8 cellular contexts compared by ENCODE assay signal in genomic region chr3:49120438-49121135, GRCh38. TPM values are rescaled to one million over a fixed set of nuclear protein-coding genes. Genes with fewer than 3 reads are reported as not detected.
DNase-seq lines count a peak whose midpoint lies in the region; ATAC-seq, FAIRE-seq and TF ChIP-seq lines count a peak whose summit lies in the region.

USP19 (minus strand) TSS chr3:49120823; CDS start chr3:49119145, 1,678 bp downstream.

- H3K4me1 ChIP-seq in HepG2 (ENCODE audit: insufficient read depth, low read length) = peaks cover 19% of the 10 kb centered on the region

- POLR2A ChIA-PET in HepG2 (lab: Yijun Ruan, JAX) = interaction anchor here (0.9 to 4.3 kb wide), 15 partner anchors 9 to 681 kb away, joined by 3 to 110 read pairs (median 6); partner anchors contain the start of genes CCDC51, GPX1, IMPDH2 and LAMB2

- peak within 1 kb of the TSS; percentile 96 for H3K4me2 ChIP-seq in HepG2 (ENCODE audit: low read depth, low read length)

- TF ChIP-seq RAD21 in HepG2 (CRISPR knock-in tag; IDR thresholded peaks at IDR 0.05) = peak; percentile 68

- intact Hi-C loops in HepG2 (cut with micrococcal nuclease; ENCODE audit: unreplicated experiment) = loop anchor here (2.0 kb wide), 1 partner anchor 16 kb away; the partner anchor contains the start of gene QARS1

- ATAC-seq in GM19025 (IDR thresholded peaks at IDR 0.05; ENCODE audit: low read depth, unreplicated experiment) (peak; percentile 81), HG03378 (IDR thresholded peaks at IDR 0.05; ENCODE audit: unreplicated experiment) (peak; percentile 63), HepG2 (peak; percentile 93)

- peak within 1 kb of the TSS; percentile 76 to 100 (median 95) for H3K4me3 ChIP-seq in HepG2 (replicated peaks in 1 of 3; ENCODE audit: insufficient read depth in 1 of 3, low read depth in 2 of 3, low read length in 3 of 3)

- H3K27ac ChIP-seq in HepG2 (ENCODE audit: extremely low read length, insufficient read depth, low read length) = peak within 1 kb of the TSS; percentile 84

- FAIRE-seq in HepG2 (lab: Jason Lieb, UNC) = peak; percentile 8

- peaks cover 33 to 52% of the 10 kb centered on the region in 2 experiments for H3K36me3 ChIP-seq in HepG2 (replicated peaks in 1 of 2; ENCODE audit: control insufficient read depth in 1 of 2, insufficient read depth in 2 of 2, low read length in 2 of 2)

- in situ Hi-C loops in HepG2 (cut with HindIII; ENCODE audit: extremely low pct_ligation_motif_present, low pct_unique_long_range_greater_than_20kb) = no loop called here

- H3K27me3 ChIP-seq in HepG2 (ENCODE audit: control insufficient read depth in 1 of 2, insufficient read depth in 2 of 2, low read length in 2 of 2) = no peaks in the 10 kb centered on the region; a peak in 1 of 5 replicates

- H3K79me2 ChIP-seq in HepG2 (ENCODE audit: insufficient read depth, low read length) = peaks cover 14% of the 10 kb centered on the region

- no peaks in the 10 kb centered on the region for H3K9me3 ChIP-seq in HepG2 (ENCODE audit: low read length)

- 0 out of 4 replicates have a peak, but pooled peaks of 1 of the 2 experiments have one; percentile 11 for TF ChIP-seq EP300 in HepG2 (IDR thresholded peaks at IDR 0.05; ENCODE audit: low read depth in 2 of 2, low read length in 2 of 2)
- TF ChIP-seq EP300 in HepG2 (CRISPR knock-in tag; IDR thresholded peaks at IDR 0.05; ENCODE audit: borderline replicate concordance) = no peak

- H4K20me1 ChIP-seq in HepG2 (ENCODE audit: insufficient read depth, low read length) = no peaks in the 10 kb centered on the region

- TF ChIP-seq CTCF in HepG2 (CRISPR knock-in tag; IDR thresholded peaks at IDR 0.05) = peak; percentile 12; the same call in 1 of the 2 replicates

- CTCF ChIA-PET in HepG2 (lab: Yijun Ruan, JAX; ENCODE audit: low intra/inter-chr PET ratio, low total read pairs) = no interaction called here

- no peak within 1 kb of the TSS for H2AFZ ChIP-seq in HepG2 (ENCODE audit: low read length)

- 3% methylated on average over 7 of the region's 70 CpGs for WGBS in HepG2 (ENCODE audit: low lambda C conversion rate)

- TF ChIP-seq POLR2A in HepG2 (IDR thresholded peaks at IDR 0.05; ENCODE audit: insufficient read depth in 1 of 2, low read depth in 2 of 2, low read length in 2 of 2) = peak in 1 of 2 experiments; percentile 88; a peak in 2 of 4 replicates

- peak; percentile 97 for DNase-seq in Ammon's horn (ENCODE audit: low spot score)
- DNase-seq in NCI-H748 (lab: John Stamatoyannopoulos, UW; ENCODE audit: unreplicated experiment) = peak; percentile 92
- peak; percentile 92 for DNase-seq in activated CD4-positive, alpha-beta T cell treated with anti-CD3 and anti-CD28 coated beads, Interleukin-2, amount 50 U/mL, for 1 hour
- peak; percentile 77 for DNase-seq in cortex of kidney (lab: John Stamatoyannopoulos, UW)
- DNase-seq in HepG2 (ENCODE audit: low spot score) = peak; percentile 89
- peak; percentile 94 for DNase-seq in stimulated activated CD4-positive, alpha-beta T cell treated with anti-CD3 and anti-CD28 coated beads, Interleukin-4, amount 100 ng/mL, for 1 hour

- peak within 1 kb of the TSS; percentile 97 for H3K9ac ChIP-seq in HepG2 (ENCODE audit: insufficient read depth, low read depth, low read length)

- BruUV-seq in HepG2 (replicated peaks; lab: Mats Ljungman, UMichigan) = no TSS peak

TF ChIP-seq in HepG2, 621 proteins besides CTCF, POLR2A, EP300 and RAD21 (continues in another document):
- TF ChIP-seq ATF7-NPFF (CRISPR knock-in tag; IDR thresholded peaks at IDR 0.05; ENCODE audit: low read depth) = peak; percentile 88
- TF ChIP-seq MLLT10 (CRISPR knock-in tag; IDR thresholded peaks at IDR 0.05) = no peak
- TF ChIP-seq MEF2D (CRISPR knock-in tag; IDR thresholded peaks at IDR 0.05) = no peak; the same call in 1 of the 2 replicates
- peak; percentile 92; the same call in 1 of the 2 replicates for TF ChIP-seq HOXA5 (CRISPR knock-in tag; IDR thresholded peaks at IDR 0.05)
- peak; percentile 89 for TF ChIP-seq RFXAP (CRISPR knock-in tag; IDR thresholded peaks at IDR 0.05; ENCODE audit: borderline replicate concordance)
- 0 out of 2 replicates have a peak, but pooled peaks have one; percentile 41 for TF ChIP-seq SIX4 (CRISPR knock-in tag; IDR thresholded peaks at IDR 0.05)
- TF ChIP-seq POGK (CRISPR knock-in tag; conservative IDR thresholded peaks at IDR 0.05) = peak; percentile 97

RNA-seq across cellular contexts. Expression of gene USP19, which starts in this region (rescaled TPM):
- total RNA-seq in HepG2 (2016; rRNA removed; fragmentation: Illumina TruSeq; extraction: Trizol) = 31.7 and 33.8 TPM in 2 replicates
- 3.2 and 3.3 TPM in 2 replicates for total RNA-seq in HepG2 (2016; cell fraction: cytosol; rRNA removed; fragmentation: Illumina TruSeq; extraction: Trizol; ENCODE audit: low read depth)
- total RNA-seq in HepG2 (2016; cell fraction: insoluble cytoplasmic fraction; rRNA removed; fragmentation: Illumina TruSeq; extraction: Trizol) = 28.9 and 29.8 TPM in 2 replicates
- 7.3 and 7.8 TPM in 2 replicates for total RNA-seq in HepG2 (2016; cell fraction: membrane; rRNA removed; fragmentation: Illumina TruSeq; extraction: Trizol)
- total RNA-seq in HepG2 (2016; cell fraction: nucleus; rRNA removed; fragmentation: Illumina TruSeq; extraction: Trizol) = 30.6 and 33.3 TPM in 2 replicates
- 28.3 and 36.6 TPM in 2 replicates for polyA plus RNA-seq in HepG2 (2011; rRNA removed)
- 20.1 and 31.8 TPM in 2 replicates for polyA plus RNA-seq in HepG2 (2011; cell fraction: cytosol; rRNA removed)
- polyA plus RNA-seq in HepG2 (2011; cell fraction: nucleus; rRNA removed) = 90.2 and 110 TPM in 2 replicates
- polyA plus RNA-seq in HepG2 (2012) = 21.9 and 23.6 TPM in 2 replicates
- 0.88 and 1.7 TPM in 2 replicates for polyA plus RNA-seq in HepG2 (2016; cell fraction: cytosol; fragmentation: Illumina TruSeq; extraction: Trizol; ENCODE audit: low read depth)
- polyA plus RNA-seq in HepG2 (2016; cell fraction: insoluble cytoplasmic fraction; fragmentation: Illumina TruSeq; extraction: Trizol; ENCODE audit: low read depth) = 19.6 and 20.4 TPM in 2 replicates
- 2.9 and 3.5 TPM in 2 replicates for polyA plus RNA-seq in HepG2 (2016; cell fraction: membrane; fragmentation: Illumina TruSeq; extraction: Trizol; ENCODE audit: low read depth)
- 46.8 and 50.9 TPM in 2 replicates for polyA plus RNA-seq in HepG2 (2016; cell fraction: nucleus; fragmentation: Illumina TruSeq; extraction: Trizol; ENCODE audit: insufficient read depth, low read depth)
- polyA minus RNA-seq in HepG2 (2011; rRNA and poly(A)+ RNA removed; ENCODE audit: low replicate concordance) = 183 and 184 TPM in 2 replicates
- 23.4 and 29.4 TPM in 2 replicates for polyA minus RNA-seq in HepG2 (2011; cell fraction: cytosol; rRNA and poly(A)+ RNA removed)
- 26.7 and 30.1 TPM in 2 replicates for polyA minus RNA-seq in HepG2 (2011; cell fraction: nucleus; rRNA and poly(A)+ RNA removed)

Comparison
In these comparisons a context has a peak if more than half of its experiments do, and no peak if none do; other contexts are left out.
1. Peak in every context shown above with its lines: DNase-seq, ATAC-seq, H3K4me3 ChIP-seq and H3K27ac ChIP-seq.